1 cellular context compared by ENCODE assay signal in the genomic region with DNA sequence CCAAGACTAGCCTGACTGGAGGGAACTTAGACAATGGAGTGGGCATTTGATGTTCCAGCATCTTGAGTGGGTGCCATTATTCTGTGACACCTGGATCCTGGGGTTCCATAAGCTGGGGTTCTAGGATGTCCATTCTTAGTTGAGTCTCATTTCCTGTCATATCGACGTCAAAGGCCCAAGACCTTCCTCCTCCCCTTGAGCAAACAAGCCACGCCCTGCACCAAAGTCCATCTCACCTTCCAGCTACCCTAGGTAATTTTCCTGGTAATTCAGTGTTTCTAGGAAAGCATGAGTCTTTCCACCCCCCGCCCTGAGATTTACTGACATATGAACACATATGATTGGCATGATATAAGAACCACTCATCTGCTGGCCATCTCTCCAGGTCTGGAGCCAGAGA.
TF ChIP-seq lines count a peak whose summit lies in the region.

A gene with protein sequence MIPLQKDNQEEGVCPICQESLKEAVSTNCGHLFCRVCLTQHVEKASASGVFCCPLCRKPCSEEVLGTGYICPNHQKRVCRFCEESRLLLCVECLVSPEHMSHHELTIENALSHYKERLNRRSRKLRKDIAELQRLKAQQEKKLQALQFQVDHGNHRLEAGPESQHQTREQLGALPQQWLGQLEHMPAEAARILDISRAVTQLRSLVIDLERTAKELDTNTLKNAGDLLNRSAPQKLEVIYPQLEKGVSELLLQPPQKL (plus strand): TSS at position 384 of the 400 bp plus-strand sequence. CDS start 897 bp downstream, outside the sequence.

TF ChIP-seq in K562, 482 proteins besides CTCF, POLR2A, EP300 and RAD21 (continued from another document):
- TF ChIP-seq, protein P1, sequence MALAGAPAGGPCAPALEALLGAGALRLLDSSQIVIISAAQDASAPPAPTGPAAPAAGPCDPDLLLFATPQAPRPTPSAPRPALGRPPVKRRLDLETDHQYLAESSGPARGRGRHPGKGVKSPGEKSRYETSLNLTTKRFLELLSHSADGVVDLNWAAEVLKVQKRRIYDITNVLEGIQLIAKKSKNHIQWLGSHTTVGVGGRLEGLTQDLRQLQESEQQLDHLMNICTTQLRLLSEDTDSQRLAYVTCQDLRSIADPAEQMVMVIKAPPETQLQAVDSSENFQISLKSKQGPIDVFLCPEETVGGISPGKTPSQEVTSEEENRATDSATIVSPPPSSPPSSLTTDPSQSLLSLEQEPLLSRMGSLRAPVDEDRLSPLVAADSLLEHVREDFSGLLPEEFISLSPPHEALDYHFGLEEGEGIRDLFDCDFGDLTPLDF (CRISPR knock-in tag; IDR thresholded peaks at IDR 0.05) = no peak
